ENCODE assay signal across 16 cellular contexts in the genomic region with DNA sequence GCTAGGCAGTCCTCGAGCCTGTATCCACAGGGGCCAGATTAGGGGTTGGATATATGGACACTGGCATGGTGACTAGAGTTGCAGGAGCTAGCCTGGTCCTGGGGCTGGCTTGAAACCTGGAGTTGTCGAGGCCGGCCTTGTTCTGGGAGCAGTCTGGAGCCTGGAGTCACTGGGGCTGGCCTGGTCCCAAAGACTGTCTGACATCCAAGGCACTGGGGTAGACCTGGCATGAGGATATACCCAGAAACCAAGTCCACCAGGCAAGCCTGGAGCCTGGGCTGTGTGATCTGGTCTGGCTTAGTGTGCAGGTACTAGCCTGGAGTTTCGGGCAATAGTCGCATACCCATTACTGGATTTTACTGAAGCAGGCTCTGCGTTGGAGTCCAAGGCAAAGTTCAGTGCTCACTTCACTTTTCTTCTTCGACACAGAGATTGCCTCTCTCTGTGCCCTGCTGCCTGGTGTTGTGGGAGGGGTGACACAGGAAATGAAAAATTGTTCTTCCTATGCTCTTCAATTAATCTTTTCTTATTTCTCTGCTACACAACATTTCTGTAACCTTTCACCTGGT. TPM values are rescaled to one million over a fixed set of nuclear protein-coding genes. Genes with fewer than 3 reads are reported as not detected.
DNase-seq lines count a peak whose midpoint lies in the region; ATAC-seq and TF ChIP-seq lines count a peak whose summit lies in the region.
"Had no signal": no experiment of that assay in that cellular context is flagged by ENCODE, and none has a peak within 500 bp of the region (broad histone marks: within the 10 kb centered on the region; RNA-seq: fewer than 3 reads in every experiment).

No MANE protein-coding gene starts in this region.

- H3K4me1 ChIP-seq in upper lobe of left lung, result no peaks in the 10 kb centered on the region
- H3K4me1 ChIP-seq: BLaER1 had no signal

- H3K9me3 Mint-ChIP-seq in activated T-cell treated with anti-CD3 and anti-CD28 coated beads, Interleukin-2, amount 50 U/mL, for 72 hours, result no peaks in the 10 kb centered on the region
- H3K9me3 Mint-ChIP-seq: CD8-positive, alpha-beta T cell; H9 had no signal

- H3K27ac ChIP-seq in 22Rv1, result peak overlapping the region; percentile 100
- no peak overlapping the region for H3K27ac ChIP-seq in upper lobe of left lung
- H3K27ac ChIP-seq: BLaER1 had no signal

- H3K4me3 Mint-ChIP-seq in activated T-cell treated with anti-CD3 and anti-CD28 coated beads, Interleukin-2, amount 50 U/mL, for 72 hours, result no peak overlapping the region
- H3K4me3 Mint-ChIP-seq: CD8-positive, alpha-beta T cell; H9 had no signal

- no peaks in the 10 kb centered on the region for H3K4me1 Mint-ChIP-seq in activated T-cell treated with anti-CD3 and anti-CD28 coated beads, Interleukin-2, amount 50 U/mL, for 72 hours (ENCODE audit: low read depth)
- H3K4me1 Mint-ChIP-seq: H9 had no signal

- WGBS in upper lobe of left lung, 2 donors, result 89 to 93% methylated on average over 6 to 7 of the region's 7 CpGs

- TF ChIP-seq POLR2A in upper lobe of left lung (IDR thresholded peaks at IDR 0.05), result no peak

- H3K9me3 ChIP-seq in upper lobe of left lung, result no peaks in the 10 kb centered on the region
- H3K9me3 ChIP-seq: BLaER1 had no signal

- H3K27me3 Mint-ChIP-seq in activated T-cell treated with anti-CD3 and anti-CD28 coated beads, Interleukin-2, amount 50 U/mL, for 72 hours (ENCODE audit: low read depth), result no peaks in the 10 kb centered on the region

- TF ChIP-seq CTCF in 22Rv1 (IDR thresholded peaks at IDR 0.05) (no peak), upper lobe of left lung (IDR thresholded peaks at IDR 0.05) (no peak)

- DNase-seq in activated T-cell treated with anti-CD3 and anti-CD28 coated beads, Interleukin-2, amount 50 U/mL, for 72 hours, result no peak
- no peak for DNase-seq in activated T-cell treated with anti-CD3 and anti-CD28 coated beads, Interleukin-2, amount 50 U/mL, for 1 hour
- DNase-seq in left lobe of liver (ENCODE audit: low spot score) (no peak), upper lobe of left lung (no peak)
- DNase-seq: 8988T; Calu3; CD8-positive, alpha-beta T cell; DMS79 treated with DMSO at 0.1 percent for 48 hours; GF-D8; GOT3; H9 had no signal

- no peak for TF ChIP-seq EP300 in upper lobe of left lung (IDR thresholded peaks at IDR 0.05)

- no peaks in the 10 kb centered on the region for H3K36me3 Mint-ChIP-seq in activated T-cell treated with anti-CD3 and anti-CD28 coated beads, Interleukin-2, amount 50 U/mL, for 72 hours (ENCODE audit: insufficient read depth in 2 of 2)
- H3K36me3 Mint-ChIP-seq: CD8-positive, alpha-beta T cell had no signal

- ATAC-seq in activated T-cell treated with anti-CD3 and anti-CD28 coated beads, Interleukin-2, amount 50 U/mL, for 72 hours (replicated peaks in 1 of 2), result no peak
- peak; percentile 59 for ATAC-seq in left lobe of liver
- ATAC-seq in upper lobe of left lung (ENCODE audit: low FRiP score in 2 of 2), result peak; percentile 31 to 32
- no peak for ATAC-seq in HG02588 (IDR thresholded peaks at IDR 0.05; ENCODE audit: unreplicated experiment)
- ATAC-seq in HG03439 (IDR thresholded peaks at IDR 0.05; ENCODE audit: unreplicated experiment), result no peak
- ATAC-seq: CD8-positive, alpha-beta T cell had no signal

- H3K27ac Mint-ChIP-seq in activated T-cell treated with anti-CD3 and anti-CD28 coated beads, Interleukin-2, amount 50 U/mL, for 72 hours, result peak overlapping the region; percentile 28
- H3K27ac Mint-ChIP-seq: CD8-positive, alpha-beta T cell; H9 had no signal

- H3K4me3 ChIP-seq in upper lobe of left lung, result no peak overlapping the region
- H3K4me3 ChIP-seq: BLaER1 had no signal

- H3K36me3 ChIP-seq in upper lobe of left lung, result no peaks in the 10 kb centered on the region
- H3K36me3 ChIP-seq: BLaER1 had no signal

- H3K27me3 ChIP-seq in upper lobe of left lung, result no peaks in the 10 kb centered on the region
- H3K27me3 ChIP-seq: BLaER1 had no signal

RNA-seq across cellular contexts. Expression of a gene that starts 4.3 kb away (rescaled TPM):
- under 1 TPM in 1 of 2 donors, not detected in 1; 0.24 TPM for total RNA-seq in activated T-cell treated with anti-CD3 and anti-CD28 coated beads, Interleukin-2, amount 50 U/mL, for 72 hours
- 374 TPM for total RNA-seq in left lobe of liver
- under 1 TPM in 1 of 6 donors, not detected in 5; 0.27 TPM for total RNA-seq in upper lobe of left lung
- total RNA-seq: Calu3; CD8-positive, alpha-beta T cell; HT-29 had no signal

Comparison
In these comparisons a context has a peak if more than half of its experiments do, and no peak if none do; other contexts are left out.
1. ATAC-seq: peak in left lobe of liver (single experiment) and upper lobe of left lung (2 of 2); none in activated T-cell treated with anti-CD3 and anti-CD28 coated beads, Interleukin-2, amount 50 U/mL, for 72 hours (0 of 2), HG02588 (single experiment) and HG03439 (single experiment).
2. RNA of a gene that starts 4.3 kb away (total RNA-seq): 374 TPM in left lobe of liver (single experiment); 0.24 TPM in activated T-cell treated with anti-CD3 and anti-CD28 coated beads, Interleukin-2, amount 50 U/mL, for 72 hours and 0.27 TPM in upper lobe of left lung; every median in the first group is over 100 times any median in the second.